1 cellular context compared by ENCODE assay signal in the genomic region with DNA sequence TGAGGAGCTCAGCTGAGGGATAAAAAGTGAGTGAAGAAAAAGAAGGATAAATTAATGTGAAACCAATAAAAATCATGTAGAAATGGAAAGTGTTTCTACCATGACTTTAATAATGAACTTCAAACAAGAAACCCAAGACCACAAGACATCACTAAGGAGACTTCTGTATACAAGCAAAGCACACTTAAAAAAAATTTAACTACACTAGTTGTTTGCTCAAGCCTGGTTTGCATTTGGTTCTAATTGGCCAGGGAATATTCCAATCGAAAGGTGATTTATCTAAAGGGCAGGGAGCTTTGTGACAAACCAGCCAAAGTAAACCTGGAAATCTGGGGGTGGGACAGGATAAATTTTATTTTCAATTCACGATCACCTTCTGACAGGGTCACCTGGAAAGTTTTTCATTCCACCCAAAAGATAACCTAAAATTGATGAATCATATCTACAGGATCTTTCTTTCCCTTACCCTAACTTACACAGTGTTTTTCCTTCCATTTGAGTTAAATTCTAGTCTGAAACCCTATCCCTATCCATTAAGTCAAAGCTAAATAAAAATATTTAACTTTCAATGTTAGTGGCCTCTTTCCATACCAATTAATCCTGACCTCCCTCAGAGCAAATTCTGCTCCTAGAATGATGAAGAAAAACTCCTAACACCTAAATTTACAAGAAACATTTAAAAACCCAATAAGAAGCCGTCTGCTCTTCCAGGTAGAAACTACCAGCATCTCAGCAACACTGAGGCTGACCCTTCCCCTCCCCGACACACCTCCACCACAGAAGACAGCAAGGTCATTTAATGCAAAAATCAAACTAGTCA.
TF ChIP-seq lines count a peak whose summit lies in the region.

No MANE protein-coding gene starts in this region.

TF ChIP-seq in GM23338, 12 proteins besides CTCF, POLR2A, EP300 and RAD21:
- TF ChIP-seq, protein P1, sequence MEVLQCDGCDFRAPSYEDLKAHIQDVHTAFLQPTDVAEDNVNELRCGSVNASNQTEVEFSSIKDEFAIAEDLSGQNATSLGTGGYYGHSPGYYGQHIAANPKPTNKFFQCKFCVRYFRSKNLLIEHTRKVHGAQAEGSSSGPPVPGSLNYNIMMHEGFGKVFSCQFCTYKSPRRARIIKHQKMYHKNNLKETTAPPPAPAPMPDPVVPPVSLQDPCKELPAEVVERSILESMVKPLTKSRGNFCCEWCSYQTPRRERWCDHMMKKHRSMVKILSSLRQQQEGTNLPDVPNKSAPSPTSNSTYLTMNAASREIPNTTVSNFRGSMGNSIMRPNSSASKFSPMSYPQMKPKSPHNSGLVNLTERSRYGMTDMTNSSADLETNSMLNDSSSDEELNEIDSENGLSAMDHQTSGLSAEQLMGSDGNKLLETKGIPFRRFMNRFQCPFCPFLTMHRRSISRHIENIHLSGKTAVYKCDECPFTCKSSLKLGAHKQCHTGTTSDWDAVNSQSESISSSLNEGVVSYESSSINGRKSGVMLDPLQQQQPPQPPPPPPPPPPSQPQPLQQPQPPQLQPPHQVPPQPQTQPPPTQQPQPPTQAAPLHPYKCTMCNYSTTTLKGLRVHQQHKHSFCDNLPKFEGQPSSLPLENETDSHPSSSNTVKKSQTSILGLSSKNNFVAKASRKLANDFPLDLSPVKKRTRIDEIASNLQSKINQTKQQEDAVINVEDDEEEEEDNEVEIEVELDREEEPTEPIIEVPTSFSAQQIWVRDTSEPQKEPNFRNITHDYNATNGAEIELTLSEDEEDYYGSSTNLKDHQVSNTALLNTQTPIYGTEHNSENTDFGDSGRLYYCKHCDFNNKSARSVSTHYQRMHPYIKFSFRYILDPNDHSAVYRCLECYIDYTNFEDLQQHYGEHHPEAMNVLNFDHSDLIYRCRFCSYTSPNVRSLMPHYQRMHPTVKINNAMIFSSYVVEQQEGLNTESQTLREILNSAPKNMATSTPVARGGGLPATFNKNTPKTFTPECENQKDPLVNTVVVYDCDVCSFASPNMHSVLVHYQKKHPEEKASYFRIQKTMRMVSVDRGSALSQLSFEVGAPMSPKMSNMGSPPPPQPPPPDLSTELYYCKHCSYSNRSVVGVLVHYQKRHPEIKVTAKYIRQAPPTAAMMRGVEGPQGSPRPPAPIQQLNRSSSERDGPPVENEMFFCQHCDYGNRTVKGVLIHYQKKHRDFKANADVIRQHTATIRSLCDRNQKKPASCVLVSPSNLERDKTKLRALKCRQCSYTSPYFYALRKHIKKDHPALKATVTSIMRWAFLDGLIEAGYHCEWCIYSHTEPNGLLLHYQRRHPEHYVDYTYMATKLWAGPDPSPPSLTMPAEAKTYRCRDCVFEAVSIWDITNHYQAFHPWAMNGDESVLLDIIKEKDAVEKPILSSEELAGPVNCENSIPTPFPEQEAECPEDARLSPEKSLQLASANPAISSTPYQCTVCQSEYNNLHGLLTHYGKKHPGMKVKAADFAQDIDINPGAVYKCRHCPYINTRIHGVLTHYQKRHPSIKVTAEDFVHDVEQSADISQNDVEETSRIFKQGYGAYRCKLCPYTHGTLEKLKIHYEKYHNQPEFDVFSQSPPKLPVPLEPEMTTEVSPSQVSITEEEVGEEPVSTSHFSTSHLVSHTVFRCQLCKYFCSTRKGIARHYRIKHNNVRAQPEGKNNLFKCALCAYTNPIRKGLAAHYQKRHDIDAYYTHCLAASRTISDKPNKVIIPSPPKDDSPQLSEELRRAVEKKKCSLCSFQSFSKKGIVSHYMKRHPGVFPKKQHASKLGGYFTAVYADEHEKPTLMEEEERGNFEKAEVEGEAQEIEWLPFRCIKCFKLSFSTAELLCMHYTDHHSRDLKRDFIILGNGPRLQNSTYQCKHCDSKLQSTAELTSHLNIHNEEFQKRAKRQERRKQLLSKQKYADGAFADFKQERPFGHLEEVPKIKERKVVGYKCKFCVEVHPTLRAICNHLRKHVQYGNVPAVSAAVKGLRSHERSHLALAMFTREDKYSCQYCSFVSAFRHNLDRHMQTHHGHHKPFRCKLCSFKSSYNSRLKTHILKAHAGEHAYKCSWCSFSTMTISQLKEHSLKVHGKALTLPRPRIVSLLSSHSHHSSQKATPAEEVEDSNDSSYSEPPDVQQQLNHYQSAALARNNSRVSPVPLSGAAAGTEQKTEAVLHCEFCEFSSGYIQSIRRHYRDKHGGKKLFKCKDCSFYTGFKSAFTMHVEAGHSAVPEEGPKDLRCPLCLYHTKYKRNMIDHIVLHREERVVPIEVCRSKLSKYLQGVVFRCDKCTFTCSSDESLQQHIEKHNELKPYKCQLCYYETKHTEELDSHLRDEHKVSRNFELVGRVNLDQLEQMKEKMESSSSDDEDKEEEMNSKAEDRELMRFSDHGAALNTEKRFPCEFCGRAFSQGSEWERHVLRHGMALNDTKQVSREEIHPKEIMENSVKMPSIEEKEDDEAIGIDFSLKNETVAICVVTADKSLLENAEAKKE (CRISPR knock-in tag; IDR thresholded peaks at IDR 0.05): no peak
- no peak for TF ChIP-seq POLR2AphosphoS5 (IDR thresholded peaks at IDR 0.05; ENCODE audit: low read depth)
- TF ChIP-seq EZH2 (IDR thresholded peaks at IDR 0.05; ENCODE audit: low read depth, unreplicated experiment): no peak
- TF ChIP-seq, protein P2, sequence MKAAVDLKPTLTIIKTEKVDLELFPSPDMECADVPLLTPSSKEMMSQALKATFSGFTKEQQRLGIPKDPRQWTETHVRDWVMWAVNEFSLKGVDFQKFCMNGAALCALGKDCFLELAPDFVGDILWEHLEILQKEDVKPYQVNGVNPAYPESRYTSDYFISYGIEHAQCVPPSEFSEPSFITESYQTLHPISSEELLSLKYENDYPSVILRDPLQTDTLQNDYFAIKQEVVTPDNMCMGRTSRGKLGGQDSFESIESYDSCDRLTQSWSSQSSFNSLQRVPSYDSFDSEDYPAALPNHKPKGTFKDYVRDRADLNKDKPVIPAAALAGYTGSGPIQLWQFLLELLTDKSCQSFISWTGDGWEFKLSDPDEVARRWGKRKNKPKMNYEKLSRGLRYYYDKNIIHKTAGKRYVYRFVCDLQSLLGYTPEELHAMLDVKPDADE (IDR thresholded peaks at IDR 0.05): no peak
- no peak for TF ChIP-seq EZH2phosphoT487 (IDR thresholded peaks at IDR 0.05; ENCODE audit: unreplicated experiment)
- no peak for TF ChIP-seq CREB1 (CRISPR knock-in tag; IDR thresholded peaks at IDR 0.05; ENCODE audit: low read depth)
- no peak for TF ChIP-seq ZNF331 (CRISPR knock-in tag; IDR thresholded peaks at IDR 0.05; ENCODE audit: low read depth)
- TF ChIP-seq, protein P3, sequence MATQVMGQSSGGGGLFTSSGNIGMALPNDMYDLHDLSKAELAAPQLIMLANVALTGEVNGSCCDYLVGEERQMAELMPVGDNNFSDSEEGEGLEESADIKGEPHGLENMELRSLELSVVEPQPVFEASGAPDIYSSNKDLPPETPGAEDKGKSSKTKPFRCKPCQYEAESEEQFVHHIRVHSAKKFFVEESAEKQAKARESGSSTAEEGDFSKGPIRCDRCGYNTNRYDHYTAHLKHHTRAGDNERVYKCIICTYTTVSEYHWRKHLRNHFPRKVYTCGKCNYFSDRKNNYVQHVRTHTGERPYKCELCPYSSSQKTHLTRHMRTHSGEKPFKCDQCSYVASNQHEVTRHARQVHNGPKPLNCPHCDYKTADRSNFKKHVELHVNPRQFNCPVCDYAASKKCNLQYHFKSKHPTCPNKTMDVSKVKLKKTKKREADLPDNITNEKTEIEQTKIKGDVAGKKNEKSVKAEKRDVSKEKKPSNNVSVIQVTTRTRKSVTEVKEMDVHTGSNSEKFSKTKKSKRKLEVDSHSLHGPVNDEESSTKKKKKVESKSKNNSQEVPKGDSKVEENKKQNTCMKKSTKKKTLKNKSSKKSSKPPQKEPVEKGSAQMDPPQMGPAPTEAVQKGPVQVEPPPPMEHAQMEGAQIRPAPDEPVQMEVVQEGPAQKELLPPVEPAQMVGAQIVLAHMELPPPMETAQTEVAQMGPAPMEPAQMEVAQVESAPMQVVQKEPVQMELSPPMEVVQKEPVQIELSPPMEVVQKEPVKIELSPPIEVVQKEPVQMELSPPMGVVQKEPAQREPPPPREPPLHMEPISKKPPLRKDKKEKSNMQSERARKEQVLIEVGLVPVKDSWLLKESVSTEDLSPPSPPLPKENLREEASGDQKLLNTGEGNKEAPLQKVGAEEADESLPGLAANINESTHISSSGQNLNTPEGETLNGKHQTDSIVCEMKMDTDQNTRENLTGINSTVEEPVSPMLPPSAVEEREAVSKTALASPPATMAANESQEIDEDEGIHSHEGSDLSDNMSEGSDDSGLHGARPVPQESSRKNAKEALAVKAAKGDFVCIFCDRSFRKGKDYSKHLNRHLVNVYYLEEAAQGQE (IDR thresholded peaks at IDR 0.05; ENCODE audit: unreplicated experiment): no peak
- no peak for TF ChIP-seq STAT1 (IDR thresholded peaks at IDR 0.05; ENCODE audit: unreplicated experiment)
- TF ChIP-seq ZNF114 (CRISPR knock-in tag; IDR thresholded peaks at IDR 0.05): no peak
- TF ChIP-seq NANOG (IDR thresholded peaks at IDR 0.05; ENCODE audit: borderline replicate concordance): no peak
- no peak for TF ChIP-seq JUNB (IDR thresholded peaks at IDR 0.05; ENCODE audit: unreplicated experiment)
